1 cellular context compared by ENCODE assay signal in the genomic region with DNA sequence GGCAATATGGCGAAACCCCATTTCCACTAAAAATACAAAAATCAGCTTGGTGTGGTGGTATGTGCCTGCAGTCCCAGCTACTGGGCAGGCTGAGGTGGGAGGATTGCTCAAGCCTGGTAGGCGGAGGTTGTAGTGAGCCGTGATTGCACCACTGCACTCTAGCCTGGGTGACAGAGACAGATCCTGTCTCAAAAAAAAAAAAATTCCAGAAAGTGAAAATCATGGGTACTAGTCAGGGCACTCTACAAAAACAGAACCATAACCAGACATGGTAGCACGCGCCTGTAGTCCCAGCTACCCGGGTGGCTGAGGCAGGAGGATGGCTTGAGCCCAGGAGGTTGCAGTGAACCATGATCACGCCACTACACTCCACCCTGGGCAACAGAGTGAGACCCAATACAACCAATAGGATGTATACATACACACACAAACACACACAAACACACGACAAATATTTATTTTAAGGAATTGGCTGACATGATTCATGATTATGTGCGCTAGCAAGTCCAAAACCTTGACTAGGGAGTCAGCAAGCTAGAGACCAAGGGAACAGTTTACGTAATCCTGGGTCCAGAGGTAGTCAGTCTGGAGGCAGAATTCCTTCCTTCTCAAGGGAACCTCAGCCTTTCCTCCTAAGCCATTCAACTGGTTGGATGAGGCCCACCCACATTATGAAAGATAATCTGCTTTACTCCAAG.
TF ChIP-seq lines count a peak whose summit lies in the region.

No MANE protein-coding gene starts in this region.

TF ChIP-seq in HepG2, 621 proteins besides CTCF, POLR2A, EP300 and RAD21 (continued from another document and continues in another):
- TF ChIP-seq, protein P1, sequence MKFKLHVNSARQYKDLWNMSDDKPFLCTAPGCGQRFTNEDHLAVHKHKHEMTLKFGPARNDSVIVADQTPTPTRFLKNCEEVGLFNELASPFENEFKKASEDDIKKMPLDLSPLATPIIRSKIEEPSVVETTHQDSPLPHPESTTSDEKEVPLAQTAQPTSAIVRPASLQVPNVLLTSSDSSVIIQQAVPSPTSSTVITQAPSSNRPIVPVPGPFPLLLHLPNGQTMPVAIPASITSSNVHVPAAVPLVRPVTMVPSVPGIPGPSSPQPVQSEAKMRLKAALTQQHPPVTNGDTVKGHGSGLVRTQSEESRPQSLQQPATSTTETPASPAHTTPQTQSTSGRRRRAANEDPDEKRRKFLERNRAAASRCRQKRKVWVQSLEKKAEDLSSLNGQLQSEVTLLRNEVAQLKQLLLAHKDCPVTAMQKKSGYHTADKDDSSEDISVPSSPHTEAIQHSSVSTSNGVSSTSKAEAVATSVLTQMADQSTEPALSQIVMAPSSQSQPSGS (CRISPR knock-in tag; IDR thresholded peaks at IDR 0.05): no peak
- TF ChIP-seq ZNF256 (CRISPR knock-in tag; conservative IDR thresholded peaks at IDR 0.05) (no peak), ZSCAN31 (CRISPR knock-in tag; IDR thresholded peaks at IDR 0.05; ENCODE audit: low read depth) (no peak), KAT8 (CRISPR knock-in tag; IDR thresholded peaks at IDR 0.05) (no peak), ERF (CRISPR knock-in tag; IDR thresholded peaks at IDR 0.05) (peak; percentile 59; the same call in 1 of the 2 replicates), CEBPG (CRISPR knock-in tag; IDR thresholded peaks at IDR 0.05) (peak; percentile 91), NCOA5 (CRISPR knock-in tag; IDR thresholded peaks at IDR 0.05) (no peak), PITX1 (CRISPR knock-in tag; IDR thresholded peaks at IDR 0.05) (no peak), NR2F2 (IDR thresholded peaks at IDR 0.05; ENCODE audit: borderline replicate concordance, low read depth) (no peak), ZNF326 (CRISPR knock-in tag; IDR thresholded peaks at IDR 0.05; ENCODE audit: borderline replicate concordance) (no peak), CEBPB (IDR thresholded peaks at IDR 0.05; ENCODE audit: borderline replicate concordance, low read depth, low read length) (peak; percentile 93), HIVEP1 (CRISPR knock-in tag; IDR thresholded peaks at IDR 0.05) (no peak), TFDP1 (CRISPR knock-in tag; IDR thresholded peaks at IDR 0.05; ENCODE audit: borderline replicate concordance) (no peak), TEAD3 (CRISPR knock-in tag; optimal IDR thresholded peaks at IDR 0.05; ENCODE audit: borderline replicate concordance) (peak; percentile 65), ZNF451 (CRISPR knock-in tag; IDR thresholded peaks at IDR 0.05) (no peak), ZNF878 (CRISPR knock-in tag; IDR thresholded peaks at IDR 0.05) (no peak), JARID2 (CRISPR knock-in tag; IDR thresholded peaks at IDR 0.05; ENCODE audit: insufficient replicate concordance) (no peak), LCORL (IDR thresholded peaks at IDR 0.05) (no peak), LCORL (CRISPR knock-in tag; IDR thresholded peaks at IDR 0.05) (peak; percentile 66; the same call in 1 of the 2 replicates), KLF16 (CRISPR knock-in tag; IDR thresholded peaks at IDR 0.05) (peak in 1 of 2 experiments; percentile 16; a peak in 1 of 4 replicates), SYNCRIP (IDR thresholded peaks at IDR 0.05; ENCODE audit: insufficient read depth, low read depth, low read length) (no peak), KDM2A (CRISPR knock-in tag; IDR thresholded peaks at IDR 0.05; ENCODE audit: borderline replicate concordance, low read depth) (0 out of 2 replicates have a peak, but pooled peaks have one; percentile 22), HDAC1 (CRISPR knock-in tag; IDR thresholded peaks at IDR 0.05) (peak; percentile 29; the same call in 1 of the 2 replicates), TERF1 (CRISPR knock-in tag; IDR thresholded peaks at IDR 0.05) (no peak), MAX (IDR thresholded peaks at IDR 0.05) (no peak), ARID2 (CRISPR knock-in tag; IDR thresholded peaks at IDR 0.05; ENCODE audit: borderline replicate concordance) (no peak), SRSF9 (IDR thresholded peaks at IDR 0.05; ENCODE audit: borderline replicate concordance, insufficient read depth, low read depth, low read length, poor library complexity, severe bottlenecking) (no peak), ELK4 (CRISPR knock-in tag; IDR thresholded peaks at IDR 0.05; ENCODE audit: borderline replicate concordance) (no peak), ZNF17 (CRISPR knock-in tag; IDR thresholded peaks at IDR 0.05) (no peak), ZNF292 (CRISPR knock-in tag; IDR thresholded peaks at IDR 0.05; ENCODE audit: borderline replicate concordance, low read depth) (peak; percentile 54; the same call in 1 of the 2 replicates), TBL1XR1 (IDR thresholded peaks at IDR 0.05; ENCODE audit: borderline replicate concordance, low read length, partially characterized antibody) (peak; percentile 5), ZNF33A (CRISPR knock-in tag; IDR thresholded peaks at IDR 0.05; ENCODE audit: borderline replicate concordance) (no peak), ZKSCAN8 (CRISPR knock-in tag; IDR thresholded peaks at IDR 0.05; ENCODE audit: borderline replicate concordance) (0 out of 2 replicates have a peak, but pooled peaks have one; percentile 20)
- TF ChIP-seq, protein P2, sequence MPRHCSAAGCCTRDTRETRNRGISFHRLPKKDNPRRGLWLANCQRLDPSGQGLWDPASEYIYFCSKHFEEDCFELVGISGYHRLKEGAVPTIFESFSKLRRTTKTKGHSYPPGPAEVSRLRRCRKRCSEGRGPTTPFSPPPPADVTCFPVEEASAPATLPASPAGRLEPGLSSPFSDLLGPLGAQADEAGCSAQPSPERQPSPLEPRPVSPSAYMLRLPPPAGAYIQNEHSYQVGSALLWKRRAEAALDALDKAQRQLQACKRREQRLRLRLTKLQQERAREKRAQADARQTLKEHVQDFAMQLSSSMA (CRISPR knock-in tag; IDR thresholded peaks at IDR 0.05): no peak
- TF ChIP-seq, protein P3, sequence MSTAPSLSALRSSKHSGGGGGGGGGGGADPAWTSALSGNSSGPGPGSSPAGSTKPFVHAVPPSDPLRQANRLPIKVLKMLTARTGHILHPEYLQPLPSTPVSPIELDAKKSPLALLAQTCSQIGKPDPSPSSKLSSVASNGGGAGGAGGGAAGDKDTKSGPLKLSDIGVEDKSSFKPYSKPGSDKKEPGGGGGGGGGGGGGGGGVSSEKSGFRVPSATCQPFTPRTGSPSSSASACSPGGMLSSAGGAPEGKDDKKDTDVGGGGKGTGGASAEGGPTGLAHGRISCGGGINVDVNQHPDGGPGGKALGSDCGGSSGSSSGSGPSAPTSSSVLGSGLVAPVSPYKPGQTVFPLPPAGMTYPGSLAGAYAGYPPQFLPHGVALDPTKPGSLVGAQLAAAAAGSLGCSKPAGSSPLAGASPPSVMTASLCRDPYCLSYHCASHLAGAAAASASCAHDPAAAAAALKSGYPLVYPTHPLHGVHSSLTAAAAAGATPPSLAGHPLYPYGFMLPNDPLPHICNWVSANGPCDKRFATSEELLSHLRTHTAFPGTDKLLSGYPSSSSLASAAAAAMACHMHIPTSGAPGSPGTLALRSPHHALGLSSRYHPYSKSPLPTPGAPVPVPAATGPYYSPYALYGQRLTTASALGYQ (CRISPR knock-in tag; IDR thresholded peaks at IDR 0.05): 0 out of 2 replicates have a peak, but pooled peaks have one; percentile 22
- TF ChIP-seq, protein P4, sequence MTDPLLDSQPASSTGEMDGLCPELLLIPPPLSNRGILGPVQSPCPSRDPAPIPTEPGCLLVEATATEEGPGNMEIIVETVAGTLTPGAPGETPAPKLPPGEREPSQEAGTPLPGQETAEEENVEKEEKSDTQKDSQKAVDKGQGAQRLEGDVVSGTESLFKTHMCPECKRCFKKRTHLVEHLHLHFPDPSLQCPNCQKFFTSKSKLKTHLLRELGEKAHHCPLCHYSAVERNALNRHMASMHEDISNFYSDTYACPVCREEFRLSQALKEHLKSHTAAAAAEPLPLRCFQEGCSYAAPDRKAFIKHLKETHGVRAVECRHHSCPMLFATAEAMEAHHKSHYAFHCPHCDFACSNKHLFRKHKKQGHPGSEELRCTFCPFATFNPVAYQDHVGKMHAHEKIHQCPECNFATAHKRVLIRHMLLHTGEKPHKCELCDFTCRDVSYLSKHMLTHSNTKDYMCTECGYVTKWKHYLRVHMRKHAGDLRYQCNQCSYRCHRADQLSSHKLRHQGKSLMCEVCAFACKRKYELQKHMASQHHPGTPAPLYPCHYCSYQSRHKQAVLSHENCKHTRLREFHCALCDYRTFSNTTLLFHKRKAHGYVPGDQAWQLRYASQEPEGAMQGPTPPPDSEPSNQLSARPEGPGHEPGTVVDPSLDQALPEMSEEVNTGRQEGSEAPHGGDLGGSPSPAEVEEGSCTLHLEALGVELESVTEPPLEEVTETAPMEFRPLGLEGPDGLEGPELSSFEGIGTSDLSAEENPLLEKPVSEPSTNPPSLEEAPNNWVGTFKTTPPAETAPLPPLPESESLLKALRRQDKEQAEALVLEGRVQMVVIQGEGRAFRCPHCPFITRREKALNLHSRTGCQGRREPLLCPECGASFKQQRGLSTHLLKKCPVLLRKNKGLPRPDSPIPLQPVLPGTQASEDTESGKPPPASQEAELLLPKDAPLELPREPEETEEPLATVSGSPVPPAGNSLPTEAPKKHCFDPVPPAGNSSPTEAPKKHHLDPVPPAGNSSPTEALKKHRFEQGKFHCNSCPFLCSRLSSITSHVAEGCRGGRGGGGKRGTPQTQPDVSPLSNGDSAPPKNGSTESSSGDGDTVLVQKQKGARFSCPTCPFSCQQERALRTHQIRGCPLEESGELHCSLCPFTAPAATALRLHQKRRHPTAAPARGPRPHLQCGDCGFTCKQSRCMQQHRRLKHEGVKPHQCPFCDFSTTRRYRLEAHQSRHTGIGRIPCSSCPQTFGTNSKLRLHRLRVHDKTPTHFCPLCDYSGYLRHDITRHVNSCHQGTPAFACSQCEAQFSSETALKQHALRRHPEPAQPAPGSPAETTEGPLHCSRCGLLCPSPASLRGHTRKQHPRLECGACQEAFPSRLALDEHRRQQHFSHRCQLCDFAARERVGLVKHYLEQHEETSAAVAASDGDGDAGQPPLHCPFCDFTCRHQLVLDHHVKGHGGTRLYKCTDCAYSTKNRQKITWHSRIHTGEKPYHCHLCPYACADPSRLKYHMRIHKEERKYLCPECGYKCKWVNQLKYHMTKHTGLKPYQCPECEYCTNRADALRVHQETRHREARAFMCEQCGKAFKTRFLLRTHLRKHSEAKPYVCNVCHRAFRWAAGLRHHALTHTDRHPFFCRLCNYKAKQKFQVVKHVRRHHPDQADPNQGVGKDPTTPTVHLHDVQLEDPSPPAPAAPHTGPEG (CRISPR knock-in tag; IDR thresholded peaks at IDR 0.05): no peak
- TF ChIP-seq, protein P5, sequence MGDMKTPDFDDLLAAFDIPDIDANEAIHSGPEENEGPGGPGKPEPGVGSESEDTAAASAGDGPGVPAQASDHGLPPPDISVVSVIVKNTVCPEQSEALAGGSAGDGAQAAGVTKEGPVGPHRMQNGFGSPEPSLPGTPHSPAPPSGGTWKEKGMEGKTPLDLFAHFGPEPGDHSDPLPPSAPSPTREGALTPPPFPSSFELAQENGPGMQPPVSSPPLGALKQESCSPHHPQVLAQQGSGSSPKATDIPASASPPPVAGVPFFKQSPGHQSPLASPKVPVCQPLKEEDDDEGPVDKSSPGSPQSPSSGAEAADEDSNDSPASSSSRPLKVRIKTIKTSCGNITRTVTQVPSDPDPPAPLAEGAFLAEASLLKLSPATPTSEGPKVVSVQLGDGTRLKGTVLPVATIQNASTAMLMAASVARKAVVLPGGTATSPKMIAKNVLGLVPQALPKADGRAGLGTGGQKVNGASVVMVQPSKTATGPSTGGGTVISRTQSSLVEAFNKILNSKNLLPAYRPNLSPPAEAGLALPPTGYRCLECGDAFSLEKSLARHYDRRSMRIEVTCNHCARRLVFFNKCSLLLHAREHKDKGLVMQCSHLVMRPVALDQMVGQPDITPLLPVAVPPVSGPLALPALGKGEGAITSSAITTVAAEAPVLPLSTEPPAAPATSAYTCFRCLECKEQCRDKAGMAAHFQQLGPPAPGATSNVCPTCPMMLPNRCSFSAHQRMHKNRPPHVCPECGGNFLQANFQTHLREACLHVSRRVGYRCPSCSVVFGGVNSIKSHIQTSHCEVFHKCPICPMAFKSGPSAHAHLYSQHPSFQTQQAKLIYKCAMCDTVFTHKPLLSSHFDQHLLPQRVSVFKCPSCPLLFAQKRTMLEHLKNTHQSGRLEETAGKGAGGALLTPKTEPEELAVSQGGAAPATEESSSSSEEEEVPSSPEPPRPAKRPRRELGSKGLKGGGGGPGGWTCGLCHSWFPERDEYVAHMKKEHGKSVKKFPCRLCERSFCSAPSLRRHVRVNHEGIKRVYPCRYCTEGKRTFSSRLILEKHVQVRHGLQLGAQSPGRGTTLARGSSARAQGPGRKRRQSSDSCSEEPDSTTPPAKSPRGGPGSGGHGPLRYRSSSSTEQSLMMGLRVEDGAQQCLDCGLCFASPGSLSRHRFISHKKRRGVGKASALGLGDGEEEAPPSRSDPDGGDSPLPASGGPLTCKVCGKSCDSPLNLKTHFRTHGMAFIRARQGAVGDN (CRISPR knock-in tag; IDR thresholded peaks at IDR 0.05): peak; percentile 30; the same call in 1 of the 2 replicates
